20 cellular contexts compared by ENCODE assay signal in the genomic region with DNA sequence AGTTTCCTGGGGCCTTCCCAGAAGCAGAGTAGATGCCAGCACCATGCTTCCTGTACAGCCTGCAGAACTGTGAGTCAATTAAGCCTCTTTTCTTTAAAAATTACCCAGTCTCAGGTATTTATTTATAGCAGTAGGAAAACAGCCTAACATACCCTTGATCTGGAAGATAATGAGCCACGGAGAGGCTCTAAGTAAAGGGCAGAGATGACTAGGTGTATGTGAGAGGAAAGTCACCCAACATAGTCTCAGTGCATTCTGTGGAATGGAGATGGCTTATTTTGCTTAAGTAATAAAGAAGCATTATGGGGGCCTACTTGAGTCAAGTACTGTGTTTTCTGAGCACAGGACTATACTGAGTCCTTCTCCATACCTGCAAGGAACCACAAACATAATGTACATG.
A peak's percentile ranks its signal among the peaks of the same experiment; 100 is the strongest.
DNase-seq lines count a peak whose midpoint lies in the region; ATAC-seq and TF ChIP-seq lines count a peak whose summit lies in the region.
"Had no signal": no experiment of that assay in that cellular context is flagged by ENCODE, and none has a peak within 500 bp of the region (broad histone marks: within the 10 kb centered on the region; RNA-seq: fewer than 3 reads in every experiment).

No MANE protein-coding gene starts in this region.

- H2AFZ ChIP-seq in parathyroid adenoma = no peak overlapping the region

- peak; percentile 41 to 62 for ATAC-seq in activated T-cell treated with anti-CD3 and anti-CD28 coated beads, Interleukin-2, amount 50 U/mL, for 4 hours
- ATAC-seq in stimulated activated naive CD8-positive, alpha-beta T cell treated with anti-CD3 and anti-CD28 coated beads, Interleukin-15, Interleukin-2, amounts not matched to agents 100 U/mL and 50 U/mL, for 24 hours = peak; percentile 89
- no peak for ATAC-seq in stimulated activated naive CD8-positive, alpha-beta T cell treated with anti-CD3 and anti-CD28 coated beads, Interleukin-15, amount 100 ng/mL, for 72 hours
- ATAC-seq in HG03175 (IDR thresholded peaks at IDR 0.05; ENCODE audit: unreplicated experiment) = no peak
- ATAC-seq: GM12878 had no signal

- H3K9ac ChIP-seq in parathyroid adenoma = no peak overlapping the region

- no peaks in the 10 kb centered on the region for H3K9me3 ChIP-seq in parathyroid adenoma (ENCODE audit: control insufficient read depth, low read length)
- H3K9me3 ChIP-seq: BE2C had no signal

- H3K27ac Mint-ChIP-seq in stimulated activated naive CD8-positive, alpha-beta T cell treated with anti-CD3 and anti-CD28 coated beads, Interleukin-15, amount 100 ng/mL, for 72 hours = no peak overlapping the region
- H3K27ac Mint-ChIP-seq: CD4-positive, CD25-positive, alpha-beta regulatory T cell; CD8-positive, alpha-beta memory T cell; H9 had no signal

- H3K36me3 ChIP-seq in parathyroid adenoma (ENCODE audit: control insufficient read depth, insufficient read depth, low read length) = no peaks in the 10 kb centered on the region
- H3K36me3 ChIP-seq: BE2C had no signal

- peaks cover 13% of the 10 kb centered on the region for H3K9me3 Mint-ChIP-seq in activated T-cell treated with anti-CD3 and anti-CD28 coated beads, Interleukin-2, amount 50 U/mL, for 4 hours
- peaks cover 13 to 14% of the 10 kb centered on the region in 2 donors for H3K9me3 Mint-ChIP-seq in stimulated activated naive CD8-positive, alpha-beta T cell treated with anti-CD3 and anti-CD28 coated beads, Interleukin-15, amount 100 ng/mL, for 72 hours

- H3K27me3 Mint-ChIP-seq in activated T-cell treated with anti-CD3 and anti-CD28 coated beads, Interleukin-2, amount 50 U/mL, for 4 hours (ENCODE audit: low read depth) = no peaks in the 10 kb centered on the region
- no peaks in the 10 kb centered on the region for H3K27me3 Mint-ChIP-seq in stimulated activated naive CD8-positive, alpha-beta T cell treated with anti-CD3 and anti-CD28 coated beads, Interleukin-15, amount 100 ng/mL, for 72 hours
- H3K27me3 Mint-ChIP-seq: CD4-positive, CD25-positive, alpha-beta regulatory T cell had no signal

- H3K36me3 Mint-ChIP-seq in activated T-cell treated with anti-CD3 and anti-CD28 coated beads, Interleukin-2, amount 50 U/mL, for 4 hours (ENCODE audit: insufficient read depth) = no peaks in the 10 kb centered on the region
- H3K36me3 Mint-ChIP-seq: CD4-positive, CD25-positive, alpha-beta regulatory T cell had no signal

- H3K79me2 ChIP-seq in parathyroid adenoma = peaks cover 9% of the 10 kb centered on the region

- DNase-seq in activated T-cell treated with anti-CD3 and anti-CD28 coated beads, Interleukin-2, amount 50 U/mL, for 4 hours = no peak
- DNase-seq in activated T-cell treated with anti-CD3 and anti-CD28 coated beads, Interleukin-2, amount 50 U/mL, for 48 hours = no peak
- DNase-seq in stimulated activated naive CD8-positive, alpha-beta T cell treated with anti-CD3 and anti-CD28 coated beads, Interleukin-15, Interleukin-2, amounts not matched to agents 100 U/mL and 50 U/mL, for 24 hours = no peak
- DNase-seq in stimulated activated naive CD8-positive, alpha-beta T cell treated with anti-CD3 and anti-CD28 coated beads, Interleukin-15, amount 100 ng/mL, for 72 hours = no peak
- no peak for DNase-seq in SHP77 (lab: John Stamatoyannopoulos, UW)
- DNase-seq: ACHN; BE2C; C1 segment of cervical spinal cord; CD4-positive, CD25-positive, alpha-beta regulatory T cell; CD8-positive, alpha-beta memory T cell; COR-L47; DMS 273 treated with DMSO at 0.1 percent for 48 hours; DMS53; DND-41; EL; GOT3; H9 had no signal

- no peaks in the 10 kb centered on the region for H3K4me1 Mint-ChIP-seq in activated T-cell treated with anti-CD3 and anti-CD28 coated beads, Interleukin-2, amount 50 U/mL, for 4 hours (ENCODE audit: low read depth)
- no peaks in the 10 kb centered on the region for H3K4me1 Mint-ChIP-seq in stimulated activated naive CD8-positive, alpha-beta T cell treated with anti-CD3 and anti-CD28 coated beads, Interleukin-15, amount 100 ng/mL, for 72 hours
- H3K4me1 Mint-ChIP-seq: CD4-positive, CD25-positive, alpha-beta regulatory T cell; CD8-positive, alpha-beta memory T cell had no signal

- no peak overlapping the region for H3K4me3 ChIP-seq in parathyroid adenoma (ENCODE audit: low read depth, low read length)
- H3K4me3 ChIP-seq: GM12878 had no signal

- peaks cover 28% of the 10 kb centered on the region for H3K4me1 ChIP-seq in parathyroid adenoma
- H3K4me1 ChIP-seq: BE2C had no signal

- no peak overlapping the region for H3K4me3 Mint-ChIP-seq in activated T-cell treated with anti-CD3 and anti-CD28 coated beads, Interleukin-2, amount 50 U/mL, for 4 hours
- H3K4me3 Mint-ChIP-seq in stimulated activated naive CD8-positive, alpha-beta T cell treated with anti-CD3 and anti-CD28 coated beads, Interleukin-15, amount 100 ng/mL, for 72 hours = no peak overlapping the region
- H3K4me3 Mint-ChIP-seq: CD4-positive, CD25-positive, alpha-beta regulatory T cell; CD8-positive, alpha-beta memory T cell; H9 had no signal

- no peaks in the 10 kb centered on the region for H3K27me3 ChIP-seq in parathyroid adenoma (ENCODE audit: control insufficient read depth, insufficient read depth, low read length)
- H3K27me3 ChIP-seq: BE2C had no signal

- H3K4me2 ChIP-seq in parathyroid adenoma (ENCODE audit: low read length) = peak overlapping the region; percentile 15

- peak overlapping the region; percentile 44 for H3K27ac ChIP-seq in parathyroid adenoma

- TF ChIP-seq CTCF in parathyroid adenoma (IDR thresholded peaks at IDR 0.05) = no peak

Comparison
In these comparisons a context has a peak if more than half of its experiments do, and no peak if none do; other contexts are left out.
1. ATAC-seq: peak in activated T-cell treated with anti-CD3 and anti-CD28 coated beads, Interleukin-2, amount 50 U/mL, for 4 hours (2 of 2) and stimulated activated naive CD8-positive, alpha-beta T cell treated with anti-CD3 and anti-CD28 coated beads, Interleukin-15, Interleukin-2, amounts not matched to agents 100 U/mL and 50 U/mL, for 24 hours (single experiment); none in stimulated activated naive CD8-positive, alpha-beta T cell treated with anti-CD3 and anti-CD28 coated beads, Interleukin-15, amount 100 ng/mL, for 72 hours (single experiment) and HG03175 (single experiment).